ENCODE assay signal across 27 cellular contexts in the genomic region with DNA sequence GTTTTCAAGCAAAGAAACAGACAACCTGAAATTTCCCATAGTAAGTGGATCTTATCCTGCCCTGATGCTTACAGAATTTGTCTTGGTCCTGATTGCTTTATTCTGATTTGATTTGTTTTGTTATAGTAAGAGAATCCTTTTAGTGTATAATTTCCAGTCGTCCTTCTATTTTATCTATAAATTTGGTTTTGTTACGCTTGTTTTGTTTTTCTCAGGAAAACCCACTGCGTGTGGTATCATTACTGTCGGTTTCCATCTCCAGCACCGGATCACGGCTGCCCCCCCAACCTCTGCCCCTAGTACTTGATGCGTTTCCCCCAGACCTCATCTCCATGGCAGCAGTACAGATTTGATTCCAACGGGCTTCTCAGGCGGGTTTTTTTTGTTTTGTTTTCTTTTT.
"Had no signal": no experiment of that assay in that cellular context is flagged by ENCODE, and none has a peak within 500 bp of the region (broad histone marks: within the 10 kb centered on the region; RNA-seq: fewer than 3 reads in every experiment).

No MANE protein-coding gene starts in this region.

- H3K4me3 ChIP-seq: colonic mucosa, coronary artery, dorsolateral prefrontal cortex, esophagus squamous epithelium, gastrocnemius medialis, gastroesophageal sphincter, heart left ventricle, heart right ventricle had no signal

- DNase-seq: colonic mucosa; cortex of kidney; dermis blood vessel endothelial cell; dorsolateral prefrontal cortex; effector CD4-positive, alpha-beta T cell; effector CD8-positive, alpha-beta T cell; effector memory CD4-positive, alpha-beta T cell; effector memory CD8-positive, alpha-beta T cell; endodermal cell; erythroblast; esophagus squamous epithelium; foreskin fibroblast; foreskin keratinocyte; foreskin melanocyte; gastrocnemius medialis; glutamatergic neuron; head of caudate nucleus; heart left ventricle; heart right ventricle had no signal

- H3K4me1 ChIP-seq: colonic mucosa, esophagus squamous epithelium, foreskin keratinocyte, gastrocnemius medialis, gastroesophageal sphincter, heart left ventricle, heart right ventricle had no signal

- H3K36me3 ChIP-seq: colonic mucosa, esophagus squamous epithelium, gastrocnemius medialis, gastroesophageal sphincter, heart left ventricle, heart right ventricle had no signal

- ATAC-seq: effector memory CD8-positive, alpha-beta T cell; esophagus mucosa; foreskin keratinocyte; gastrocnemius medialis; gastroesophageal sphincter; heart left ventricle; heart right ventricle had no signal

- H3K27ac ChIP-seq: colonic mucosa, coronary artery, dorsolateral prefrontal cortex, epithelial cell of prostate, esophagus squamous epithelium, foreskin keratinocyte, gastrocnemius medialis, gastroesophageal sphincter, heart left ventricle, heart right ventricle had no signal

- FAIRE-seq: colon, endometrium, endothelial cell of umbilical vein, frontal cortex had no signal

- H3K9me3 ChIP-seq: colonic mucosa, esophagus squamous epithelium, gastrocnemius medialis, gastroesophageal sphincter had no signal

- H3K27me3 ChIP-seq: colonic mucosa, esophagus squamous epithelium, foreskin keratinocyte, gastrocnemius medialis had no signal
